Comparison of ENCODE assay signal across 20 cellular contexts in genomic region chr11:64124147-64124546, GRCh38. TPM values are rescaled to one million over a fixed set of nuclear protein-coding genes. Genes with fewer than 3 reads are reported as not detected.
DNase-seq lines count a peak whose midpoint lies in the region; ATAC-seq and TF ChIP-seq lines count a peak whose summit lies in the region.
"Had no signal": no experiment of that assay in that cellular context is flagged by ENCODE, and none has a peak within 500 bp of the region (broad histone marks: within the 10 kb centered on the region; RNA-seq: fewer than 3 reads in every experiment).

No MANE protein-coding gene starts in this region.

- H3K27ac Mint-ChIP-seq in natural killer cell, result no peak overlapping the region
- H3K27ac Mint-ChIP-seq: activated T-helper 17 cell treated with anti-CD3 and anti-CD28 coated beads, Interleukin-2, amount 50 U/mL, for 72 hours; CD8-positive, alpha-beta T cell had no signal

- no peak for TF ChIP-seq POLR2A in HCT116 (IDR thresholded peaks at IDR 0.05; ENCODE audit: borderline replicate concordance, extremely low read depth, insufficient read depth, insufficient read length)

- H3K4me1 ChIP-seq in BLaER1 (peaks cover 91% of the 10 kb centered on the region), HCT116 (ENCODE audit: control insufficient read depth in 1 of 2, insufficient read depth in 2 of 2, low read length in 2 of 2) (no peaks in the 10 kb centered on the region; a peak in 1 of 4 replicates), NT2/D1 (ENCODE audit: insufficient read depth, insufficient read length) (peaks cover 36% of the 10 kb centered on the region), mammary epithelial cell (ENCODE audit: insufficient read depth, low read length) (peaks cover 23% of the 10 kb centered on the region)

- H3K4me3 Mint-ChIP-seq in natural killer cell, result no peak overlapping the region
- H3K4me3 Mint-ChIP-seq: activated T-helper 17 cell treated with anti-CD3 and anti-CD28 coated beads, Interleukin-2, amount 50 U/mL, for 72 hours; CD8-positive, alpha-beta T cell; naive B cell had no signal

- H3K27me3 Mint-ChIP-seq in natural killer cell (ENCODE audit: low read depth in 2 of 2), result peaks cover 0 to 3% of the 10 kb centered on the region in 2 donors
- H3K27me3 Mint-ChIP-seq: activated T-helper 17 cell treated with anti-CD3 and anti-CD28 coated beads, Interleukin-2, amount 50 U/mL, for 72 hours; naive B cell had no signal

- H3K9me3 ChIP-seq in BLaER1 (no peaks in the 10 kb centered on the region), HCT116 (ENCODE audit: control insufficient read depth in 1 of 2, insufficient read depth in 1 of 2, low read depth in 1 of 2, low read length in 2 of 2) (no peaks in the 10 kb centered on the region), NT2/D1 (ENCODE audit: insufficient read depth, low read length) (no peaks in the 10 kb centered on the region), mammary epithelial cell (replicated peaks; ENCODE audit: insufficient read depth, low read length) (no peaks in the 10 kb centered on the region)
- H3K9me3 ChIP-seq: pancreas, right lobe of liver, SJSA1, testis had no signal

- H3K9ac ChIP-seq in BLaER1, result no peak overlapping the region
- H3K9ac ChIP-seq in HCT116 (ENCODE audit: low read length), result no peak overlapping the region
- H3K9ac ChIP-seq in NT2/D1 (ENCODE audit: insufficient read length, low read depth), result peak overlapping the region; percentile 51
- H3K9ac ChIP-seq in mammary epithelial cell (ENCODE audit: insufficient read depth, low read length), result no peak overlapping the region

- in situ Hi-C loops in mammary epithelial cell (cut with MboI; ENCODE audit: low sequenced_read_pairs in 2 of 2), result no loop called here

- H3K36me3 ChIP-seq in BLaER1, result peaks cover 7% of the 10 kb centered on the region; the same call in 1 of the 2 replicates
- H3K36me3 ChIP-seq in HCT116 (ENCODE audit: control insufficient read depth in 1 of 2, insufficient read depth in 2 of 2, low read length in 2 of 2), result no peaks in the 10 kb centered on the region
- no peaks in the 10 kb centered on the region for H3K36me3 ChIP-seq in NT2/D1 (ENCODE audit: insufficient read depth, insufficient read length, low read length)
- no peaks in the 10 kb centered on the region for H3K36me3 ChIP-seq in mammary epithelial cell (ENCODE audit: insufficient read depth, low read length)
- H3K36me3 ChIP-seq: pancreas, right lobe of liver, SJSA1 had no signal

- no peaks in the 10 kb centered on the region for H3K79me2 ChIP-seq in HCT116 (ENCODE audit: insufficient read depth, low read length)
- no peaks in the 10 kb centered on the region for H3K79me2 ChIP-seq in mammary epithelial cell (ENCODE audit: insufficient read depth, low read length)
- H3K79me2 ChIP-seq: hepatocyte had no signal

- DNase-seq in HCT116 (ENCODE audit: low read depth, low spot score) (no peak), NT2/D1 (ENCODE audit: low read depth, low spot score) (no peak), mammary epithelial cell (peak; percentile 15), natural killer cell (no peak), NCI-H1436 (lab: John Stamatoyannopoulos, UW) (no peak)
- no peak for DNase-seq in activated CD4-positive, alpha-beta T cell treated with anti-CD3 and anti-CD28 coated beads for 48 hours
- DNase-seq: CD8-positive, alpha-beta T cell; dermis blood vessel endothelial cell; naive B cell; NCI-H2029 treated with DMSO at 0.1 percent for 48 hours; right lobe of liver; T-helper 9 cell; testis had no signal

- H3K4me2 ChIP-seq in BLaER1, result peak overlapping the region; percentile 39
- no peak overlapping the region for H3K4me2 ChIP-seq in HCT116 (ENCODE audit: low read length)
- H3K4me2 ChIP-seq in mammary epithelial cell (ENCODE audit: insufficient read depth, low read depth, low read length), result no peak overlapping the region
- H3K4me2 ChIP-seq: hepatocyte had no signal

- TF ChIP-seq CTCF in HCT116 (IDR thresholded peaks at IDR 0.05 in 2 of 3, conservative IDR thresholded peaks at IDR 0.05 in 1 of 3; ENCODE audit: borderline replicate concordance in 1 of 3, insufficient read depth in 1 of 3, low read depth in 2 of 3, low read length in 2 of 3) (no peak), mammary epithelial cell (conservative IDR thresholded peaks at IDR 0.05 in 1 of 2, IDR thresholded peaks at IDR 0.05 in 1 of 2; ENCODE audit: extremely low read depth in 1 of 2, insufficient read depth in 1 of 2, low read depth in 1 of 2, low read length in 2 of 2) (no peak), natural killer cell (IDR thresholded peaks at IDR 0.05) (no peak)

- intact Hi-C loops in HCT116 (cut with micrococcal nuclease) (no loop called here), mammary epithelial cell (cut with micrococcal nuclease) (no loop called here), natural killer cell (cut with micrococcal nuclease) (no loop called here)

- no peaks in the 10 kb centered on the region for H3K36me3 Mint-ChIP-seq in natural killer cell
- H3K36me3 Mint-ChIP-seq: CD8-positive, alpha-beta T cell; naive B cell had no signal

- H3K9me2 ChIP-seq in HCT116 (ENCODE audit: insufficient read depth), result no peaks in the 10 kb centered on the region

- peak; percentile 28; the same call in 1 of the 2 replicates for ATAC-seq in HCT116
- no peak for ATAC-seq in natural killer cell
- no peak for ATAC-seq in HG03039 (IDR thresholded peaks at IDR 0.05; ENCODE audit: unreplicated experiment)
- ATAC-seq: activated CD4-positive, CD25-positive, alpha-beta regulatory T cell treated with anti-CD3 and anti-CD28 coated beads, Interleukin-2, amount 50 U/mL, for 24 hours; activated T-helper 17 cell treated with anti-CD3 and anti-CD28 coated beads, Interleukin-2, amount 50 U/mL, for 72 hours; CD8-positive, alpha-beta T cell; pancreas had no signal

- POLR2A ChIA-PET in HCT116 (lab: Charles Lee), result no interaction called here

- 91% methylated on average over 4 of the region's 9 CpGs for WGBS in mammary epithelial cell (ENCODE audit: low coverage, missing lambda C conversion rate)

- H3K4me1 Mint-ChIP-seq in natural killer cell, result no peaks in the 10 kb centered on the region
- H3K4me1 Mint-ChIP-seq: activated T-helper 17 cell treated with anti-CD3 and anti-CD28 coated beads, Interleukin-2, amount 50 U/mL, for 72 hours; naive B cell had no signal

- H3K27ac ChIP-seq in BLaER1 (no peak overlapping the region), HCT116 (ENCODE audit: low read depth, low read length) (no peak overlapping the region), mammary epithelial cell (ENCODE audit: insufficient read depth, low read depth, low read length) (no peak overlapping the region)
- H3K27ac ChIP-seq: hepatocyte, pancreas, right lobe of liver, SJSA1, testis had no signal

- CTCF ChIA-PET in HCT116 (lab: Charles Lee), result no interaction called here
- CTCF ChIA-PET in mammary epithelial cell (lab: Charles Lee; ENCODE audit: low non-redundant PET), result no interaction called here

- dilution Hi-C loops in mammary epithelial cell (cut with HindIII; ENCODE audit: low sequenced_read_pairs), result no loop called here

- H3K4me3 ChIP-seq in BLaER1 (no peak overlapping the region), HCT116 (replicated peaks in 1 of 2; ENCODE audit: low read depth in 1 of 2, low read length in 2 of 2) (no peak overlapping the region), NT2/D1 (ENCODE audit: insufficient read length, low read depth) (no peak overlapping the region), mammary epithelial cell (replicated peaks in 1 of 3; ENCODE audit: insufficient read depth in 1 of 3, low read depth in 2 of 3, low read length in 3 of 3) (no peak overlapping the region)
- H3K4me3 ChIP-seq: hepatocyte, pancreas, right lobe of liver, SJSA1, testis had no signal

- H4K20me1 ChIP-seq in BLaER1 (peaks cover 90% of the 10 kb centered on the region), HCT116 (ENCODE audit: insufficient read depth) (no peaks in the 10 kb centered on the region), mammary epithelial cell (ENCODE audit: insufficient read depth, low read length) (no peaks in the 10 kb centered on the region)

- BruUV-seq in HCT116 (replicated peaks; lab: Mats Ljungman, UMichigan) (no TSS peak), mammary epithelial cell (replicated peaks; lab: Mats Ljungman, UMichigan) (no TSS peak)

- TF ChIP-seq RAD21 in HCT116 (IDR thresholded peaks at IDR 0.05; ENCODE audit: low read depth), result no peak

- RAD21 ChIA-PET in HCT116 (lab: Charles Lee; ENCODE audit: low non-redundant PET in 1 of 2, low total read pairs in 2 of 2, uncharacterized antibody in 2 of 2, unreplicated experiment in 2 of 2), result no interaction called here

- H3K9me3 Mint-ChIP-seq in natural killer cell, result no peaks in the 10 kb centered on the region
- H3K9me3 Mint-ChIP-seq: activated T-helper 17 cell treated with anti-CD3 and anti-CD28 coated beads, Interleukin-2, amount 50 U/mL, for 72 hours; CD8-positive, alpha-beta T cell; naive B cell had no signal

- H2AFZ ChIP-seq in HCT116 (ENCODE audit: low read depth, low read length, poor library complexity, severe bottlenecking) (no peak overlapping the region), mammary epithelial cell (ENCODE audit: low read depth, low read length) (no peak overlapping the region)
- H2AFZ ChIP-seq: hepatocyte had no signal

- H3K27me3 ChIP-seq in BLaER1 (no peaks in the 10 kb centered on the region), HCT116 (ENCODE audit: insufficient read depth, low read length) (no peaks in the 10 kb centered on the region), NT2/D1 (ENCODE audit: insufficient read depth, insufficient read length) (no peaks in the 10 kb centered on the region), mammary epithelial cell (ENCODE audit: insufficient read depth, low read length) (no peaks in the 10 kb centered on the region)
- H3K27me3 ChIP-seq: hepatocyte, pancreas, right lobe of liver, SJSA1, testis had no signal

TF ChIP-seq in HCT116, 20 proteins besides CTCF, POLR2A, EP300 and RAD21 (continues in another document):
- no peak for TF ChIP-seq EZH2 (IDR thresholded peaks at IDR 0.05)
- no peak for TF ChIP-seq EGR1 (IDR thresholded peaks at IDR 0.05; ENCODE audit: low read depth)
- no peak for TF ChIP-seq CBX3 (IDR thresholded peaks at IDR 0.05; ENCODE audit: low read depth)
- TF ChIP-seq SIN3A (IDR thresholded peaks at IDR 0.05; ENCODE audit: low read depth), result no peak
- TF ChIP-seq FOSL1 (IDR thresholded peaks at IDR 0.05; ENCODE audit: low read depth), result no peak
- TF ChIP-seq YY1 (IDR thresholded peaks at IDR 0.05; ENCODE audit: extremely low read depth, insufficient replicate concordance, low read depth, low read length), result no peak
- no peak for TF ChIP-seq CEBPB (IDR thresholded peaks at IDR 0.05; ENCODE audit: low read depth)
- TF ChIP-seq ATF3 (IDR thresholded peaks at IDR 0.05), result no peak
- no peak for TF ChIP-seq ZFX (IDR thresholded peaks at IDR 0.05)

RNA-seq across cellular contexts. Expression of gene MACROD1, which starts 41.8 kb away (rescaled TPM):
- total RNA-seq in HCT116 (2021; ENCODE audit: unreplicated experiment) (61.1 TPM), mammary epithelial cell (10 to 100 TPM; 11.4 to 13.2 TPM), natural killer cell (1 to 10 TPM in 2 of 3 donors, under 1 TPM in 1; 0.73 to 3.3 (median 1.8) TPM)
- polyA plus RNA-seq in HCT116 (2012), result 81.4 and 98.1 TPM in 2 replicates
- polyA plus RNA-seq in mammary epithelial cell, result 6.6 TPM
- polyA minus RNA-seq in mammary epithelial cell, result not detected
